Comparison of ENCODE assay signal across 3 cellular contexts in the genomic region with DNA sequence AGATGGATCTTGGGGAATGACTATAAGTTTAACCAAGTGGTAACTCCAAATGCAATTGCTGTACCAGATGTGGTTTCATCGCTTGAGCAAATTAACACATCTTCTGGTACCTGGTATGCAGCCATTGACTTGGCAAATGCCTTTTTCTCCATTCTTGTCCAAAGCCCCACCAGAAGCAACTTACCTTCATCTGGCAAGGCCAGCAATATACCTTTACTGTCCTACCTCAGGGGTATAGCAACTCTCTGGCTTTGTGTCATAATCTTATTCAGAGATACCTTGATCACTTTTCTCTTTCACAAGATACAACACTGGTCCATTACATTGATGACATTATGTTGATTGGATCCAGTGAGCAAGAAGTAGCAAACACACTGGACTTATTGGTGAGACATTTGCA. TPM values are rescaled to one million over a fixed set of nuclear protein-coding genes. Genes with fewer than 3 reads are reported as not detected.
A peak's percentile ranks its signal among the peaks of the same experiment; 100 is the strongest.
DNase-seq lines count a peak whose midpoint lies in the region; TF ChIP-seq lines count a peak whose summit lies in the region.
"Not testable (repeated sequence)": the region's sequence is repeated elsewhere in the genome, so short reads cannot be mapped to it uniquely, and the experiment has no call there.
"Had no signal": no experiment of that assay in that cellular context is flagged by ENCODE, and none has a peak within 500 bp of the region (broad histone marks: within the 10 kb centered on the region; RNA-seq: fewer than 3 reads in every experiment).

No MANE protein-coding gene starts in this region.

- not testable (repeated sequence) for TF ChIP-seq CTCF in HEK293 (tag by site-specific recombination; IDR thresholded peaks at IDR 0.05); esophagus muscularis mucosa (IDR thresholded peaks at IDR 0.05)

- H3K9me3 ChIP-seq in HEK293 (ENCODE audit: control insufficient read depth, insufficient read depth, low read depth, low read length); esophagus muscularis mucosa: not testable (repeated sequence)

- 100% methylated on average over 1 of the region's 1 CpG for WGBS in esophagus muscularis mucosa

- TF ChIP-seq EP300 in esophagus muscularis mucosa (IDR thresholded peaks at IDR 0.05): not testable (repeated sequence)

- CTCF ChIA-PET in HEK293 (lab: Yijun Ruan, JAX): not testable (repeated sequence)

- H3K36me3 ChIP-seq in HEK293 (ENCODE audit: control insufficient read depth in 2 of 2, insufficient read depth in 1 of 2, low read length in 2 of 2); esophagus muscularis mucosa: not testable (repeated sequence)

- H3K27me3 ChIP-seq in esophagus muscularis mucosa: not testable (repeated sequence)

- POLR2A ChIA-PET in HEK293 (lab: Yijun Ruan, JAX): not testable (repeated sequence)

- not testable (repeated sequence) for H3K4me1 ChIP-seq in HEK293 (ENCODE audit: control insufficient read depth, insufficient read depth, low read length); esophagus muscularis mucosa

- not testable (repeated sequence) for TF ChIP-seq POLR2A in esophagus muscularis mucosa (IDR thresholded peaks at IDR 0.05; ENCODE audit: low read depth)

- peak; percentile 26 for DNase-seq in esophagus muscularis mucosa (ENCODE audit: extremely low spot score)

- intact Hi-C loops in esophagus muscularis mucosa (cut with DNase I): not testable (repeated sequence)

- H3K27ac ChIP-seq in HEK293 (ENCODE audit: extremely low read depth, low read depth, low read length); esophagus muscularis mucosa (replicated peaks in 1 of 4): not testable (repeated sequence)

- H3K4me3 ChIP-seq in HEK293 (ENCODE audit: low read depth, low read length); esophagus muscularis mucosa: not testable (repeated sequence)

TF ChIP-seq in HEK293, 187 proteins besides CTCF, POLR2A, EP300 and RAD21:
- TF ChIP-seq ZNF157 (tag by site-specific recombination; IDR thresholded peaks at IDR 0.05): peak; percentile 93

RNA-seq across cellular contexts. Expression of a gene that starts 53.2 kb away (rescaled TPM):
- 10 to 100 TPM in 3 of 4 donors, 1 to 10 TPM in 1; 10.0 to 11.8 (median 10.9) TPM for total RNA-seq in esophagus muscularis mucosa
- total RNA-seq: CD8-positive, alpha-beta T cell had no signal
